Comparison of ENCODE assay signal across 2 cellular contexts in the genomic region with DNA sequence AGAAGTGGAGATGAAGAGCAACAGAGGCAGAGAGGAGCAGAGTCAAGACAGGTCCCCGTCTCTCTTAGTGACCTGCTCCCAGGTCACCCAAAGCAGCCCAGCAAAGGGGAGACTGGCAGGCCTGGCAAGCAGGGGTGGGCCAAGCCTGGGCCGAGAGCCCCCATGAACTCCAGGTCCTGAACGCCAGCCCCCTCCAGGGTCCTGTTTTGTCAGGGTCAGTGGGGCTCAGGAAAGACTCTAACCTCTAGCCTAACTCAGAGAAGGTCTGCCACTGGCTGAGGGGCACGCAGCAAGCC.
TF ChIP-seq lines count a peak whose summit lies in the region.

No MANE protein-coding gene starts in this region.

TF ChIP-seq in HCT116, 20 proteins besides CTCF, POLR2A, EP300 and RAD21 (continued from another document):
- TF ChIP-seq SP1 (IDR thresholded peaks at IDR 0.05; ENCODE audit: low read depth) (no peak), POLR2AphosphoS5 (IDR thresholded peaks at IDR 0.05; ENCODE audit: low read depth, low read length) (no peak), ELF1 (IDR thresholded peaks at IDR 0.05; ENCODE audit: borderline replicate concordance, low read depth) (no peak), CEBPB (IDR thresholded peaks at IDR 0.05; ENCODE audit: low read depth) (no peak), JUND (IDR thresholded peaks at IDR 0.05) (no peak), EZH2phosphoT487 (IDR thresholded peaks at IDR 0.05; ENCODE audit: borderline replicate concordance) (no peak), TCF7L2 (IDR thresholded peaks at IDR 0.05; ENCODE audit: borderline replicate concordance, extremely low read depth, insufficient read depth, insufficient read length) (no peak)
- TF ChIP-seq, protein P1, sequence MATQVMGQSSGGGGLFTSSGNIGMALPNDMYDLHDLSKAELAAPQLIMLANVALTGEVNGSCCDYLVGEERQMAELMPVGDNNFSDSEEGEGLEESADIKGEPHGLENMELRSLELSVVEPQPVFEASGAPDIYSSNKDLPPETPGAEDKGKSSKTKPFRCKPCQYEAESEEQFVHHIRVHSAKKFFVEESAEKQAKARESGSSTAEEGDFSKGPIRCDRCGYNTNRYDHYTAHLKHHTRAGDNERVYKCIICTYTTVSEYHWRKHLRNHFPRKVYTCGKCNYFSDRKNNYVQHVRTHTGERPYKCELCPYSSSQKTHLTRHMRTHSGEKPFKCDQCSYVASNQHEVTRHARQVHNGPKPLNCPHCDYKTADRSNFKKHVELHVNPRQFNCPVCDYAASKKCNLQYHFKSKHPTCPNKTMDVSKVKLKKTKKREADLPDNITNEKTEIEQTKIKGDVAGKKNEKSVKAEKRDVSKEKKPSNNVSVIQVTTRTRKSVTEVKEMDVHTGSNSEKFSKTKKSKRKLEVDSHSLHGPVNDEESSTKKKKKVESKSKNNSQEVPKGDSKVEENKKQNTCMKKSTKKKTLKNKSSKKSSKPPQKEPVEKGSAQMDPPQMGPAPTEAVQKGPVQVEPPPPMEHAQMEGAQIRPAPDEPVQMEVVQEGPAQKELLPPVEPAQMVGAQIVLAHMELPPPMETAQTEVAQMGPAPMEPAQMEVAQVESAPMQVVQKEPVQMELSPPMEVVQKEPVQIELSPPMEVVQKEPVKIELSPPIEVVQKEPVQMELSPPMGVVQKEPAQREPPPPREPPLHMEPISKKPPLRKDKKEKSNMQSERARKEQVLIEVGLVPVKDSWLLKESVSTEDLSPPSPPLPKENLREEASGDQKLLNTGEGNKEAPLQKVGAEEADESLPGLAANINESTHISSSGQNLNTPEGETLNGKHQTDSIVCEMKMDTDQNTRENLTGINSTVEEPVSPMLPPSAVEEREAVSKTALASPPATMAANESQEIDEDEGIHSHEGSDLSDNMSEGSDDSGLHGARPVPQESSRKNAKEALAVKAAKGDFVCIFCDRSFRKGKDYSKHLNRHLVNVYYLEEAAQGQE (IDR thresholded peaks at IDR 0.05; ENCODE audit: low read depth): no peak
TF ChIP-seq in HCT116: peak in this region for 0.

TF ChIP-seq in WTC11, 78 proteins besides CTCF, POLR2A, EP300 and RAD21 (continued from another document):
- TF ChIP-seq, protein P2, sequence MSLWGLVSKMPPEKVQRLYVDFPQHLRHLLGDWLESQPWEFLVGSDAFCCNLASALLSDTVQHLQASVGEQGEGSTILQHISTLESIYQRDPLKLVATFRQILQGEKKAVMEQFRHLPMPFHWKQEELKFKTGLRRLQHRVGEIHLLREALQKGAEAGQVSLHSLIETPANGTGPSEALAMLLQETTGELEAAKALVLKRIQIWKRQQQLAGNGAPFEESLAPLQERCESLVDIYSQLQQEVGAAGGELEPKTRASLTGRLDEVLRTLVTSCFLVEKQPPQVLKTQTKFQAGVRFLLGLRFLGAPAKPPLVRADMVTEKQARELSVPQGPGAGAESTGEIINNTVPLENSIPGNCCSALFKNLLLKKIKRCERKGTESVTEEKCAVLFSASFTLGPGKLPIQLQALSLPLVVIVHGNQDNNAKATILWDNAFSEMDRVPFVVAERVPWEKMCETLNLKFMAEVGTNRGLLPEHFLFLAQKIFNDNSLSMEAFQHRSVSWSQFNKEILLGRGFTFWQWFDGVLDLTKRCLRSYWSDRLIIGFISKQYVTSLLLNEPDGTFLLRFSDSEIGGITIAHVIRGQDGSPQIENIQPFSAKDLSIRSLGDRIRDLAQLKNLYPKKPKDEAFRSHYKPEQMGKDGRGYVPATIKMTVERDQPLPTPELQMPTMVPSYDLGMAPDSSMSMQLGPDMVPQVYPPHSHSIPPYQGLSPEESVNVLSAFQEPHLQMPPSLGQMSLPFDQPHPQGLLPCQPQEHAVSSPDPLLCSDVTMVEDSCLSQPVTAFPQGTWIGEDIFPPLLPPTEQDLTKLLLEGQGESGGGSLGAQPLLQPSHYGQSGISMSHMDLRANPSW (CRISPR knock-in tag; conservative IDR thresholded peaks at IDR 0.05; ENCODE audit: low read depth): no peak
- TF ChIP-seq CREB1 (CRISPR knock-in tag; IDR thresholded peaks at IDR 0.05) (no peak), ZNF317 (CRISPR knock-in tag; IDR thresholded peaks at IDR 0.05; ENCODE audit: borderline replicate concordance, low read depth) (no peak), NFYB (CRISPR knock-in tag; conservative IDR thresholded peaks at IDR 0.05; ENCODE audit: low read depth) (no peak), GRHL2 (CRISPR knock-in tag; IDR thresholded peaks at IDR 0.05; ENCODE audit: insufficient replicate concordance, severe bottlenecking) (no peak), CBFB (CRISPR knock-in tag; IDR thresholded peaks at IDR 0.05; ENCODE audit: low read depth) (no peak), GABPB1 (CRISPR knock-in tag; IDR thresholded peaks at IDR 0.05) (no peak)
- TF ChIP-seq, protein P3, sequence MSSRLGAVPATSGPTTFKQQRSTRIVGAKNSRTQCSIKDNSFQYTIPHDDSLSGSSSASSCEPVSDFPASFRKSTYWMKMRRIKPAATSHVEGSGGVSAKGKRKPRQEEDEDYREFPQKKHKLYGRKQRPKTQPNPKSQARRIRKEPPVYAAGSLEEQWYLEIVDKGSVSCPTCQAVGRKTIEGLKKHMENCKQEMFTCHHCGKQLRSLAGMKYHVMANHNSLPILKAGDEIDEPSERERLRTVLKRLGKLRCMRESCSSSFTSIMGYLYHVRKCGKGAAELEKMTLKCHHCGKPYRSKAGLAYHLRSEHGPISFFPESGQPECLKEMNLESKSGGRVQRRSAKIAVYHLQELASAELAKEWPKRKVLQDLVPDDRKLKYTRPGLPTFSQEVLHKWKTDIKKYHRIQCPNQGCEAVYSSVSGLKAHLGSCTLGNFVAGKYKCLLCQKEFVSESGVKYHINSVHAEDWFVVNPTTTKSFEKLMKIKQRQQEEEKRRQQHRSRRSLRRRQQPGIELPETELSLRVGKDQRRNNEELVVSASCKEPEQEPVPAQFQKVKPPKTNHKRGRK (CRISPR knock-in tag; IDR thresholded peaks at IDR 0.05; ENCODE audit: borderline replicate concordance): no peak
- TF ChIP-seq, protein P4, sequence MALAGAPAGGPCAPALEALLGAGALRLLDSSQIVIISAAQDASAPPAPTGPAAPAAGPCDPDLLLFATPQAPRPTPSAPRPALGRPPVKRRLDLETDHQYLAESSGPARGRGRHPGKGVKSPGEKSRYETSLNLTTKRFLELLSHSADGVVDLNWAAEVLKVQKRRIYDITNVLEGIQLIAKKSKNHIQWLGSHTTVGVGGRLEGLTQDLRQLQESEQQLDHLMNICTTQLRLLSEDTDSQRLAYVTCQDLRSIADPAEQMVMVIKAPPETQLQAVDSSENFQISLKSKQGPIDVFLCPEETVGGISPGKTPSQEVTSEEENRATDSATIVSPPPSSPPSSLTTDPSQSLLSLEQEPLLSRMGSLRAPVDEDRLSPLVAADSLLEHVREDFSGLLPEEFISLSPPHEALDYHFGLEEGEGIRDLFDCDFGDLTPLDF (CRISPR knock-in tag; IDR thresholded peaks at IDR 0.05): no peak
- TF ChIP-seq, protein P5, sequence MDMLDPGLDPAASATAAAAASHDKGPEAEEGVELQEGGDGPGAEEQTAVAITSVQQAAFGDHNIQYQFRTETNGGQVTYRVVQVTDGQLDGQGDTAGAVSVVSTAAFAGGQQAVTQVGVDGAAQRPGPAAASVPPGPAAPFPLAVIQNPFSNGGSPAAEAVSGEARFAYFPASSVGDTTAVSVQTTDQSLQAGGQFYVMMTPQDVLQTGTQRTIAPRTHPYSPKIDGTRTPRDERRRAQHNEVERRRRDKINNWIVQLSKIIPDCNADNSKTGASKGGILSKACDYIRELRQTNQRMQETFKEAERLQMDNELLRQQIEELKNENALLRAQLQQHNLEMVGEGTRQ (CRISPR knock-in tag; IDR thresholded peaks at IDR 0.05): no peak
- TF ChIP-seq, protein P6, sequence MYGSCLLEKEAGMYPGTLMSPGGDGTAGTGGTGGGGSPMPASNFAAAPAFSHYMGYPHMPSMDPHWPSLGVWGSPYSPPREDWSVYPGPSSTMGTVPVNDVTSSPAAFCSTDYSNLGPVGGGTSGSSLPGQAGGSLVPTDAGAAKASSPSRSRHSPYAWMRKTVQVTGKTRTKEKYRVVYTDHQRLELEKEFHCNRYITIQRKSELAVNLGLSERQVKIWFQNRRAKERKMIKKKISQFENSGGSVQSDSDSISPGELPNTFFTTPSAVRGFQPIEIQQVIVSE (CRISPR knock-in tag; IDR thresholded peaks at IDR 0.05; ENCODE audit: borderline replicate concordance): no peak
